In genomic region chr10:33758299-33758698, GRCh38 we compare ENCODE assay signal across 28 cellular contexts.
"Had no signal": no experiment of that assay in that cellular context is flagged by ENCODE, and none has a peak within 500 bp of the region (broad histone marks: within the 10 kb centered on the region; RNA-seq: fewer than 3 reads in every experiment).

No MANE protein-coding gene starts in this region.

- ATAC-seq: activated CD4-positive, alpha-beta T cell treated with anti-CD3 and anti-CD28 coated beads for 36 hours; activated CD8-positive, alpha-beta memory T cell treated with anti-CD3 and anti-CD28 coated beads, Interleukin-2, amount 10 ng/mL, durations not matched to agents 7 days and 5 days; activated CD8-positive, alpha-beta T cell treated with anti-CD3 and anti-CD28 coated beads, Interleukin-2, amount 10 ng/mL, durations not matched to agents 7 days and 5 days; activated naive CD8-positive, alpha-beta T cell treated with anti-CD3 and anti-CD28 coated beads, Interleukin-2, amount 50 U/mL, for 24 hours; effector memory CD8-positive, alpha-beta T cell; foreskin keratinocyte; gastrocnemius medialis; heart left ventricle had no signal

- H3K4me1 ChIP-seq: adrenal gland, ascending aorta, breast epithelium, esophagus muscularis mucosa, foreskin keratinocyte, heart left ventricle had no signal

- H3K4me3 ChIP-seq: adrenal gland, ascending aorta, breast epithelium, cardiac muscle cell, coronary artery, dorsolateral prefrontal cortex, esophagus muscularis mucosa, gastrocnemius medialis, heart left ventricle had no signal

- H3K27me3 ChIP-seq: adrenal gland, ascending aorta, breast epithelium, cardiac muscle cell, esophagus muscularis mucosa, foreskin keratinocyte, gastrocnemius medialis, heart left ventricle had no signal

- H3K9me3 ChIP-seq: adrenal gland, ascending aorta, breast epithelium, esophagus muscularis mucosa, gastrocnemius medialis had no signal

- DNase-seq: activated CD4-positive, alpha-beta memory T cell treated with anti-CD3 and anti-CD28 coated beads for 36 hours; activated CD4-positive, alpha-beta T cell treated with anti-CD3 and anti-CD28 coated beads for 36 hours; activated CD4-positive, alpha-beta T cell treated with anti-CD3 and anti-CD28 coated beads, Interleukin-2, amount 10 ng/mL, durations not matched to agents 24 days and 14 days; activated CD4-positive, CD25-positive, alpha-beta regulatory T cell; activated CD4-positive, CD25-positive, alpha-beta regulatory T cell treated with anti-CD3 and anti-CD28 coated beads, Interleukin-2, amount 50 U/mL, for 72 hours; activated CD8-positive, alpha-beta memory T cell treated with anti-CD3 and anti-CD28 coated beads, Interleukin-2, amount 10 ng/mL, durations not matched to agents 7 days and 5 days; activated CD8-positive, alpha-beta memory T cell treated with anti-CD3 and anti-CD28 coated beads, Interleukin-2, amount 50 U/mL, for 4 hours; activated CD8-positive, alpha-beta T cell treated with anti-CD3 and anti-CD28 coated beads, Interleukin-2, amount 10 ng/mL, durations not matched to agents 7 days and 5 days; activated effector memory CD4-positive, alpha-beta T cell treated with anti-CD3 and anti-CD28 coated beads, Interleukin-2, amount 50 U/mL, for 16 hours; activated naive CD4-positive, alpha-beta T cell treated with anti-CD3 and anti-CD28 coated beads for 36 hours; activated naive CD8-positive, alpha-beta T cell treated with anti-CD3 and anti-CD28 coated beads for 36 hours; activated naive CD8-positive, alpha-beta T cell treated with anti-CD3 and anti-CD28 coated beads, Interleukin-2, amount 50 U/mL, for 24 hours; activated T-cell treated with anti-CD3 and anti-CD28 coated beads, Interleukin-2, amount 50 U/mL, for 1 hour; activated T-cell treated with anti-CD3 and anti-CD28 coated beads, Interleukin-2, amount 50 U/mL, for 48 hours; adrenal gland; dorsolateral prefrontal cortex; effector memory CD8-positive, alpha-beta T cell; erythroblast; gastrocnemius medialis; glutamatergic neuron; heart left ventricle; T-helper 2 cell had no signal

- H3K36me3 ChIP-seq: adrenal gland, ascending aorta, breast epithelium, cardiac muscle cell, esophagus muscularis mucosa, gastrocnemius medialis, heart left ventricle had no signal

- H3K27ac ChIP-seq: adrenal gland, ascending aorta, breast epithelium, cardiac muscle cell, coronary artery, dorsolateral prefrontal cortex, esophagus muscularis mucosa, foreskin keratinocyte, gastrocnemius medialis, heart left ventricle had no signal
